ENCODE assay signal across 7 cellular contexts in the genomic region with DNA sequence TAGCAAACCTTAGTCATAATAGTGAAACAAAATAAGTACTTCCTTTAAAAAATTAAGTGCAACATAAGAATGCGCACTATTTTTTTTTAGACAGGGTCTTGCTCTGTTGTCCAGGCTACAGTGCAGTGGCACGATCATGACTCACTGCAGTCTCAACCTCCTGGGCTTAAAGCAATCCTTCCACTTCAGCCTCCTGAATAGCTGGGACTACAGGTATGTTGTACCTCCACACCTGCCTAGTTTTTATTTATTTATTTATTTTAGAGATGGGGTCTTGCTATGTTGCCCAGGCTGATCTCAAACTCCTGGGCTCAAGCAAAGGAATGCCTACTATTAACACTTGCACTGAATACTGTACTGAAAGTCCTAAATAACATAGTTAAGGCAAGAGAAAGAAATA.
"Had no signal": no experiment of that assay in that cellular context is flagged by ENCODE, and none has a peak within 500 bp of the region (broad histone marks: within the 10 kb centered on the region; RNA-seq: fewer than 3 reads in every experiment).

No MANE protein-coding gene starts in this region.

- H3K36me3 ChIP-seq: HAP-1 had no signal

- ATAC-seq: HCT116 had no signal

- H3K9me3 Mint-ChIP-seq: IgD-negative memory B cell had no signal

- H3K9ac ChIP-seq: GM23248 had no signal

- H3K27ac ChIP-seq: GM23248 had no signal

- FAIRE-seq: H54 had no signal

- H3K9me3 ChIP-seq: HAP-1 had no signal

- H3K4me3 Mint-ChIP-seq: IgD-negative memory B cell had no signal

- H2AFZ ChIP-seq: GM23248 had no signal

- H3K27me3 Mint-ChIP-seq: IgD-negative memory B cell had no signal

- DNase-seq: GM23248, GOT3, KG1 had no signal

- H3K4me3 ChIP-seq: GM23248, HAP-1 had no signal

- H3K27ac Mint-ChIP-seq: IgD-negative memory B cell had no signal
